ENCODE assay signal across 27 cellular contexts in genomic region chr2:164836907-164837306, GRCh38. TPM values are rescaled to one million over a fixed set of nuclear protein-coding genes. Genes with fewer than 3 reads are reported as not detected.
A peak's percentile ranks its signal among the peaks of the same experiment; 100 is the strongest.
DNase-seq lines count a peak whose midpoint lies in the region; ATAC-seq, FAIRE-seq and TF ChIP-seq lines count a peak whose summit lies in the region.
"Had no signal": no experiment of that assay in that cellular context is flagged by ENCODE, and none has a peak within 500 bp of the region (broad histone marks: within the 10 kb centered on the region; RNA-seq: fewer than 3 reads in every experiment).

No MANE protein-coding gene starts in this region.

- no peak overlapping the region for H3K27ac Mint-ChIP-seq in immature natural killer cell
- H3K27ac Mint-ChIP-seq: activated CD4-positive, alpha-beta T cell treated with anti-CD3 and anti-CD28 coated beads, Interleukin-2, amount 10 ng/mL, durations not matched to agents 7 days and 5 days; activated T-cell treated with anti-CD3 and anti-CD28 coated beads, Interleukin-2, amount 50 U/mL, for 72 hours; CD4-positive, alpha-beta memory T cell; neural progenitor cell; stimulated activated memory B cell treated with anti-CD40 and anti-IgM and Interleukin-4, amounts not matched to agents 10 μg/mL and 1 μg/mL and 100 μg/mL, for 72 hours had no signal

- no peak for ATAC-seq in heart left ventricle
- ATAC-seq: activated T-cell treated with anti-CD3 and anti-CD28 coated beads, Interleukin-2, amount 50 U/mL, for 72 hours; Right ventricle myocardium inferior; stimulated activated memory B cell treated with anti-CD40 and anti-IgM and Interleukin-4, amounts not matched to agents 10 μg/mL and 1 μg/mL and 100 μg/mL, for 72 hours had no signal

- H3K4me3 Mint-ChIP-seq in immature natural killer cell, result no peak overlapping the region
- H3K4me3 Mint-ChIP-seq: activated CD4-positive, alpha-beta T cell treated with anti-CD3 and anti-CD28 coated beads, Interleukin-2, amount 10 ng/mL, durations not matched to agents 7 days and 5 days; activated T-cell treated with anti-CD3 and anti-CD28 coated beads, Interleukin-2, amount 50 U/mL, for 72 hours; CD4-positive, alpha-beta memory T cell; neural progenitor cell; stimulated activated memory B cell treated with anti-CD40 and anti-IgM and Interleukin-4, amounts not matched to agents 10 μg/mL and 1 μg/mL and 100 μg/mL, for 72 hours had no signal

- in situ Hi-C loops in mammary epithelial cell (cut with MboI; ENCODE audit: low sequenced_read_pairs in 2 of 2), result loop anchor here in 1 of 2 donors (25.0 kb wide), 1 partner anchor 100 kb away; no protein-coding TSS in a partner anchor

- peaks cover 9 to 11% (median 10%) of the 10 kb centered on the region in 3 donors for H3K27me3 Mint-ChIP-seq in immature natural killer cell (ENCODE audit: low read depth in 3 of 3)
- H3K27me3 Mint-ChIP-seq: stimulated activated memory B cell treated with anti-CD40 and anti-IgM and Interleukin-4, amounts not matched to agents 10 μg/mL and 1 μg/mL and 100 μg/mL, for 72 hours had no signal

- no peak for TF ChIP-seq POLR2A in heart left ventricle (IDR thresholded peaks at IDR 0.05)
- no peak for TF ChIP-seq POLR2A in thyroid gland (IDR thresholded peaks at IDR 0.05)
- TF ChIP-seq POLR2A in vagina (IDR thresholded peaks at IDR 0.05), result no peak

- peaks cover 0 to 63% (median 29%) of the 10 kb centered on the region in 12 donors for H3K4me1 ChIP-seq in heart left ventricle
- no peaks in the 10 kb centered on the region for H3K4me1 ChIP-seq in mammary epithelial cell (ENCODE audit: insufficient read depth, low read length)
- peaks cover 10% of the 10 kb centered on the region for H3K4me1 ChIP-seq in keratinocyte (ENCODE audit: control insufficient read depth, extremely low read depth, insufficient read depth, low read length)
- peaks cover 0 to 12% of the 10 kb centered on the region in 2 donors for H3K4me1 ChIP-seq in thyroid gland
- peaks cover 43% of the 10 kb centered on the region for H3K4me1 ChIP-seq in vagina
- H3K4me1 ChIP-seq: parathyroid adenoma had no signal

- DNase-seq in heart left ventricle (no peak), cardiac septum (ENCODE audit: low spot score) (no peak), mammary epithelial cell (no peak), keratinocyte (ENCODE audit: low read depth, low spot score) (no peak), thyroid gland (no peak), immature natural killer cell (no peak), vagina (ENCODE audit: extremely low spot score in 2 of 2) (no peak), GM19239 (ENCODE audit: insufficient read length, low spot score) (no peak)
- DNase-seq: 8988T; activated CD4-positive, alpha-beta T cell treated with anti-CD3 and anti-CD28 coated beads, Interleukin-2, amount 10 ng/mL, durations not matched to agents 7 days and 5 days; activated naive CD4-positive, alpha-beta T cell treated with Interleukin-2 at 50 U/mL for 16 hours; activated T-cell treated with anti-CD3 and anti-CD28 coated beads, Interleukin-2, amount 50 U/mL, for 72 hours; amniotic stem cell; CD4-positive, alpha-beta memory T cell; kidney glomerular epithelial cell; NCI-H1048; NCI-H1694 treated with DMSO at 0.1 percent for 48 hours; stimulated activated CD4-positive, alpha-beta T cell treated with anti-CD3 and anti-CD28 coated beads, Interleukin-4, amount 100 ng/mL, for 24 hours; T-helper 9 cell; WERI-Rb-1 had no signal

- H3K27me3 ChIP-seq in heart left ventricle (peaks cover 0 to 4% (median 0%) of the 10 kb centered on the region in 9 donors), mammary epithelial cell (ENCODE audit: insufficient read depth, low read length) (no peaks in the 10 kb centered on the region), keratinocyte (ENCODE audit: control insufficient read depth, extremely low read depth, insufficient read depth, low read length) (no peaks in the 10 kb centered on the region), thyroid gland (no peaks in the 10 kb centered on the region), vagina (no peaks in the 10 kb centered on the region)

- no peaks in the 10 kb centered on the region for H3K36me3 ChIP-seq in heart left ventricle
- H3K36me3 ChIP-seq in mammary epithelial cell (ENCODE audit: insufficient read depth, low read length), result no peaks in the 10 kb centered on the region
- H3K36me3 ChIP-seq in keratinocyte (ENCODE audit: control insufficient read depth in 2 of 2, extremely low read depth in 1 of 2, insufficient read depth in 2 of 2, low read length in 2 of 2), result no peaks in the 10 kb centered on the region
- H3K36me3 ChIP-seq in thyroid gland, result no peaks in the 10 kb centered on the region
- H3K36me3 ChIP-seq in vagina, result no peaks in the 10 kb centered on the region
- H3K36me3 ChIP-seq: neural progenitor cell had no signal

- no TSS peak for BruUV-seq in mammary epithelial cell (replicated peaks; lab: Mats Ljungman, UMichigan)

- H4K20me1 ChIP-seq in mammary epithelial cell (ENCODE audit: insufficient read depth, low read length), result no peaks in the 10 kb centered on the region
- H4K20me1 ChIP-seq in keratinocyte (ENCODE audit: control insufficient read depth, extremely low read depth, insufficient read depth, low read length), result no peaks in the 10 kb centered on the region

- H3K4me2 ChIP-seq in mammary epithelial cell (ENCODE audit: insufficient read depth, low read depth, low read length), result peak overlapping the region; percentile 25
- H3K4me2 ChIP-seq in keratinocyte (ENCODE audit: control insufficient read depth, extremely low read depth, insufficient read depth, low read depth, low read length), result peak overlapping the region; percentile 48
- H3K4me2 ChIP-seq: neural progenitor cell had no signal

- H2AFZ ChIP-seq in mammary epithelial cell (ENCODE audit: low read depth, low read length) (no peak overlapping the region), keratinocyte (ENCODE audit: control insufficient read depth, low read length) (peak overlapping the region; percentile 33)
- H2AFZ ChIP-seq: neural progenitor cell, parathyroid adenoma had no signal

- peaks cover 9 to 11% of the 10 kb centered on the region in 2 donors for H3K4me1 Mint-ChIP-seq in immature natural killer cell

- H3K27ac ChIP-seq in heart left ventricle, result peak overlapping the region in 8 of 12 donors; percentile 13 to 97 (median 24)
- no peak overlapping the region for H3K27ac ChIP-seq in mammary epithelial cell (ENCODE audit: insufficient read depth, low read depth, low read length)
- H3K27ac ChIP-seq in keratinocyte (ENCODE audit: control insufficient read depth, insufficient read depth, low read length), result no peak overlapping the region
- H3K27ac ChIP-seq in thyroid gland, result peak overlapping the region in 2 of 3 donors; percentile 1 to 16
- H3K27ac ChIP-seq in vagina, result no peak overlapping the region
- H3K27ac ChIP-seq: neural progenitor cell, parathyroid adenoma, WERI-Rb-1 had no signal

- 31 to 40% (median 35%) methylated on average over 3 of the region's 3 CpGs for WGBS in heart left ventricle, 4 donors
- 69% methylated on average over 3 of the region's 3 CpGs for WGBS in mammary epithelial cell (ENCODE audit: low coverage, missing lambda C conversion rate)
- 77 to 84% methylated on average over 3 of the region's 3 CpGs for WGBS in thyroid gland, 2 donors

- H3K9ac ChIP-seq in mammary epithelial cell (ENCODE audit: insufficient read depth, low read length) (no peak overlapping the region), keratinocyte (ENCODE audit: control insufficient read depth, extremely low read depth, insufficient read depth, low read length) (no peak overlapping the region)
- H3K9ac ChIP-seq: neural progenitor cell, parathyroid adenoma had no signal

- H3K9me3 ChIP-seq in heart left ventricle, result no peaks in the 10 kb centered on the region
- H3K9me3 ChIP-seq in mammary epithelial cell (replicated peaks; ENCODE audit: insufficient read depth, low read length), result no peaks in the 10 kb centered on the region
- H3K9me3 ChIP-seq in keratinocyte (ENCODE audit: control insufficient read depth, low read depth, low read length), result no peaks in the 10 kb centered on the region
- no peaks in the 10 kb centered on the region for H3K9me3 ChIP-seq in thyroid gland
- no peaks in the 10 kb centered on the region for H3K9me3 ChIP-seq in vagina

- no peaks in the 10 kb centered on the region for H3K9me1 ChIP-seq in keratinocyte (ENCODE audit: control insufficient read depth, extremely low read depth, insufficient read depth, low read length)

- no peak for TF ChIP-seq CTCF in heart left ventricle (IDR thresholded peaks at IDR 0.05)
- no peak for TF ChIP-seq CTCF in mammary epithelial cell (conservative IDR thresholded peaks at IDR 0.05 in 1 of 2, IDR thresholded peaks at IDR 0.05 in 1 of 2; ENCODE audit: extremely low read depth in 1 of 2, insufficient read depth in 1 of 2, low read depth in 1 of 2, low read length in 2 of 2)
- no peak for TF ChIP-seq CTCF in keratinocyte (optimal IDR thresholded peaks at IDR 0.05 in 1 of 3, IDR thresholded peaks at IDR 0.05 in 1 of 3, conservative IDR thresholded peaks at IDR 0.05 in 1 of 3; ENCODE audit: extremely low read depth in 1 of 3, insufficient read depth in 2 of 3, low read length in 3 of 3)
- TF ChIP-seq CTCF in thyroid gland (IDR thresholded peaks at IDR 0.05), result no peak
- no peak for TF ChIP-seq CTCF in vagina (IDR thresholded peaks at IDR 0.05)

- H3K4me3 ChIP-seq in heart left ventricle, result peak overlapping the region in 3 of 12 donors; percentile 3 to 86 (median 10)
- H3K4me3 ChIP-seq in mammary epithelial cell (replicated peaks in 1 of 3; ENCODE audit: insufficient read depth in 1 of 3, low read depth in 2 of 3, low read length in 3 of 3), result no peak overlapping the region
- H3K4me3 ChIP-seq in keratinocyte (ENCODE audit: control insufficient read depth in 2 of 3, extremely low read depth in 1 of 3, insufficient read depth in 2 of 3, low read depth in 1 of 3, low read length in 3 of 3), result no peak overlapping the region
- H3K4me3 ChIP-seq in thyroid gland (replicated peaks in 1 of 3), result no peak overlapping the region
- no peak overlapping the region for H3K4me3 ChIP-seq in vagina
- H3K4me3 ChIP-seq: neural progenitor cell had no signal

- dilution Hi-C loops in mammary epithelial cell (cut with HindIII; ENCODE audit: low sequenced_read_pairs) (loop anchor here (25.0 kb wide), 1 partner anchor 150 kb away; no protein-coding TSS in a partner anchor), keratinocyte (cut with MboI; ENCODE audit: extremely low pct_ligation_motif_present, low sequenced_read_pairs) (no loop called here)

- peaks cover 74% of the 10 kb centered on the region for H3K79me2 ChIP-seq in mammary epithelial cell (ENCODE audit: insufficient read depth, low read length)
- H3K79me2 ChIP-seq in keratinocyte (ENCODE audit: control insufficient read depth, insufficient read depth, low read length), result peaks cover 40% of the 10 kb centered on the region

- FAIRE-seq in keratinocyte (lab: Jason Lieb, UNC), result no peak
- no peak for FAIRE-seq in GM19239 (lab: Jason Lieb, UNC)
- FAIRE-seq: endometrium, GM12892, H54 had no signal

- intact Hi-C loops in heart left ventricle (cut with DNase I) (loop anchor here in 5 of 10 donors (5.0 to 10.0 kb wide), 3 partner anchors 40 to 55 kb away; no protein-coding TSS in a partner anchor), cardiac septum (cut with DNase I) (no loop called here), mammary epithelial cell (cut with micrococcal nuclease) (no loop called here), thyroid gland (cut with DNase I) (no loop called here), vagina (cut with DNase I) (no loop called here)

- CTCF ChIA-PET in mammary epithelial cell (lab: Charles Lee; ENCODE audit: low non-redundant PET), result interaction anchor here (0.7 kb wide), 1 partner anchor 501 kb away, joined by 3 read pairs; no protein-coding TSS in a partner anchor

- no peaks in the 10 kb centered on the region for H3K36me3 Mint-ChIP-seq in immature natural killer cell
- H3K36me3 Mint-ChIP-seq: CD4-positive, alpha-beta memory T cell; neural progenitor cell; stimulated activated memory B cell treated with anti-CD40 and anti-IgM and Interleukin-4, amounts not matched to agents 10 μg/mL and 1 μg/mL and 100 μg/mL, for 72 hours had no signal

- H3K9me3 Mint-ChIP-seq in immature natural killer cell, result peaks cover 0 to 5% (median 0%) of the 10 kb centered on the region in 6 donors
- H3K9me3 Mint-ChIP-seq: activated CD4-positive, alpha-beta T cell treated with anti-CD3 and anti-CD28 coated beads, Interleukin-2, amount 10 ng/mL, durations not matched to agents 7 days and 5 days; activated T-cell treated with anti-CD3 and anti-CD28 coated beads, Interleukin-2, amount 50 U/mL, for 72 hours; neural progenitor cell; stimulated activated memory B cell treated with anti-CD40 and anti-IgM and Interleukin-4, amounts not matched to agents 10 μg/mL and 1 μg/mL and 100 μg/mL, for 72 hours had no signal

RNA-seq across cellular contexts. Expression of gene COBLL1, which starts 4.7 kb away (rescaled TPM):
- 10 to 100 TPM; 11.0 to 36.9 (median 18.8) TPM for total RNA-seq in heart left ventricle
- polyA plus RNA-seq in heart left ventricle, result 1 to 10 TPM; 4.0 to 8.5 TPM
- total RNA-seq in cardiac septum, result 15.0 TPM
- 10 to 100 TPM; 35.0 to 53.7 TPM for total RNA-seq in mammary epithelial cell
- 10.0 TPM for polyA plus RNA-seq in mammary epithelial cell
- 36.4 TPM for polyA minus RNA-seq in mammary epithelial cell
- 11.1 to 25.6 TPM (median 14.9 TPM) in 3 replicates for polyA plus RNA-seq in keratinocyte
- polyA plus RNA-seq in keratinocyte (2011; ENCODE audit: low read depth), result 31.7 TPM
- polyA plus RNA-seq in keratinocyte (2011; cell fraction: cytosol; rRNA removed), result 10.4 and 15.9 TPM in 2 replicates
- 26.5 and 29.5 TPM in 2 replicates for polyA plus RNA-seq in keratinocyte (2011; cell fraction: nucleus; rRNA removed)
- 8.8 and 18.5 TPM in 2 replicates for polyA plus RNA-seq in keratinocyte (2012; ENCODE audit: low replicate concordance)
- polyA minus RNA-seq in keratinocyte, result 12.8 to 71.0 TPM (median 43.5 TPM) in 3 replicates
- polyA minus RNA-seq in keratinocyte (2011; cell fraction: cytosol; rRNA and poly(A)+ RNA removed), result 11.1 TPM
- 79.5 and 114 TPM in 2 replicates for polyA minus RNA-seq in keratinocyte (2011; cell fraction: nucleus; rRNA and poly(A)+ RNA removed)
- total RNA-seq in thyroid gland, result 10 to 100 TPM; 41.8 to 90.8 (median 76.9) TPM
- polyA plus RNA-seq in immature natural killer cell, result 1 to 10 TPM in 1 of 3 donors, under 1 TPM in 1, not detected in 1; 0.04 to 1.4 TPM
- 79.6 TPM for total RNA-seq in vagina
- total RNA-seq: activated CD4-positive, alpha-beta T cell treated with anti-CD3 and anti-CD28 coated beads, Interleukin-2, amount 10 ng/mL, durations not matched to agents 7 days and 5 days; CD4-positive, alpha-beta memory T cell had no signal

Comparison
In these comparisons a context has a peak if more than half of its experiments do, and no peak if none do; other contexts are left out.
1. H3K27ac ChIP-seq: peak in heart left ventricle (8 of 12) and thyroid gland (2 of 3); none in mammary epithelial cell (single experiment), keratinocyte (single experiment) and vagina (single experiment).